5 cellular contexts compared by ENCODE assay signal in genomic region chrX:52966993-52967738, GRCh38. TPM values are rescaled to one million over a fixed set of nuclear protein-coding genes. Genes with fewer than 3 reads are reported as not detected.
A peak's percentile ranks its signal among the peaks of the same experiment; 100 is the strongest.
DNase-seq lines count a peak whose midpoint lies in the region; ATAC-seq, FAIRE-seq and TF ChIP-seq lines count a peak whose summit lies in the region.
"Not testable (repeated sequence)": the region's sequence is repeated elsewhere in the genome, so short reads cannot be mapped to it uniquely, and the experiment has no call there.

No MANE protein-coding gene starts in this region.

- CTCF ChIA-PET in K562 (lab: Yijun Ruan, JAX; ENCODE audit: low intra/inter-chr PET ratio) = not testable (repeated sequence)

- TF ChIP-seq EP300 in K562 (IDR thresholded peaks at IDR 0.05; ENCODE audit: low read length) = not testable (repeated sequence)

- not testable (repeated sequence) for H4K20me1 ChIP-seq in K562 (replicated peaks; ENCODE audit: control insufficient read depth, insufficient read depth, low read length)

- DNase-seq in K562 (ENCODE audit: extremely low read depth in 1 of 4, low spot score in 3 of 4); Right ventricle myocardium inferior (ENCODE audit: missing footprints); heart left ventricle; left cardiac atrium; right cardiac atrium: not testable (repeated sequence)

- intact Hi-C loops in K562 (cut with micrococcal nuclease); Right ventricle myocardium inferior (cut with DNase I); heart left ventricle (cut with DNase I); left cardiac atrium (cut with DNase I); right cardiac atrium (cut with DNase I): not testable (repeated sequence)

- ATAC-seq in K562 = peak; percentile 55; the same call in 2 of the 3 replicates
- peak; percentile 31 for ATAC-seq in Right ventricle myocardium inferior
- peak in 3 of 4 donors; percentile 58 to 75 (median 65) for ATAC-seq in heart left ventricle
- peak; percentile 43 to 60 for ATAC-seq in left cardiac atrium
- peak; percentile 57 to 58 for ATAC-seq in right cardiac atrium

- H3K9ac ChIP-seq in K562 (ENCODE audit: insufficient read depth in 1 of 2, low read depth in 2 of 2, low read length in 2 of 2) = not testable (repeated sequence)

- in situ Hi-C loops in K562 (cut with MboI) = not testable (repeated sequence)

- peak; percentile 84 for FAIRE-seq in K562 (lab: Jason Lieb, UNC)

- BruUV-seq in K562 (replicated peaks; lab: Mats Ljungman, UMichigan) = not testable (repeated sequence)

- H3K4me3 ChIP-seq in K562; heart left ventricle; right cardiac atrium (ENCODE audit: low read length): not testable (repeated sequence)

- H2AFZ ChIP-seq in K562 (ENCODE audit: low read depth, low read length) = not testable (repeated sequence)

- not testable (repeated sequence) for H3K27ac ChIP-seq in K562 (ENCODE audit: extremely low read depth, low read depth, low read length); heart left ventricle; right cardiac atrium (ENCODE audit: low read length)

- TF ChIP-seq RAD21 in K562 (CRISPR knock-in tag; conservative IDR thresholded peaks at IDR 0.05 in 1 of 2, IDR thresholded peaks at IDR 0.05 in 1 of 2) = not testable (repeated sequence)

- H3K9me1 ChIP-seq in K562 (ENCODE audit: control insufficient read depth, insufficient read depth, low read length) = not testable (repeated sequence)

- WGBS in K562 (ENCODE audit: insufficient coverage, low coverage, missing lambda C conversion rate) = no CpG with 5 or more reads among the region's 16 CpGs
- no CpG with 5 or more reads among the region's 16 CpGs for WGBS in heart left ventricle, 4 donors
- no CpG with 5 or more reads among the region's 16 CpGs for WGBS in right cardiac atrium

- H3K4me2 ChIP-seq in K562 (ENCODE audit: insufficient read depth, low read length) = not testable (repeated sequence)

- not testable (repeated sequence) for H3K27me3 ChIP-seq in K562 (ENCODE audit: control insufficient read depth in 2 of 2, insufficient read depth in 2 of 2, low read length in 2 of 2); heart left ventricle; right cardiac atrium (ENCODE audit: control insufficient read depth, insufficient read depth)

- not testable (repeated sequence) for H3K36me3 ChIP-seq in K562 (ENCODE audit: control insufficient read depth, insufficient read depth, low read length); heart left ventricle

- not testable (repeated sequence) for TF ChIP-seq POLR2A in K562 (conservative IDR thresholded peaks at IDR 0.05); heart left ventricle (IDR thresholded peaks at IDR 0.05)

- TF ChIP-seq CTCF in K562 (IDR thresholded peaks at IDR 0.05 in 2 of 3, conservative IDR thresholded peaks at IDR 0.05 in 1 of 3; ENCODE audit: insufficient read depth in 2 of 3, low read depth in 1 of 3, low read length in 3 of 3); heart left ventricle (IDR thresholded peaks at IDR 0.05): not testable (repeated sequence)

- H3K79me2 ChIP-seq in K562 (ENCODE audit: control insufficient read depth, insufficient read depth, low read length) = not testable (repeated sequence)

- H3K4me1 ChIP-seq in K562 (replicated peaks in 1 of 2; ENCODE audit: control insufficient read depth in 2 of 2, insufficient read depth in 2 of 2, low read length in 2 of 2); heart left ventricle; right cardiac atrium (ENCODE audit: control insufficient read depth, insufficient read depth, low read length): not testable (repeated sequence)

- H3K9me3 ChIP-seq in K562 (replicated peaks; ENCODE audit: control insufficient read depth, insufficient read depth, low read depth, low read length); heart left ventricle; right cardiac atrium (ENCODE audit: control insufficient read depth, low read length): not testable (repeated sequence)

- POLR2A ChIA-PET in K562 (lab: Yijun Ruan, JAX) = not testable (repeated sequence)

RNA-seq across cellular contexts. Expression of gene FAM156A, which starts 8.8 kb away (rescaled TPM):
- 56.1 and 59.3 TPM in 2 replicates for total RNA-seq in K562 (2011; cell fraction: chromatin; rRNA removed; ENCODE audit: low replicate concordance)
- 16.8 and 19.7 TPM in 2 replicates for total RNA-seq in K562 (2011; cell fraction: nucleolus; rRNA removed)
- total RNA-seq in K562 (2011; cell fraction: nucleoplasm; rRNA removed) = 34.2 and 51.3 TPM in 2 replicates
- total RNA-seq in K562 (2014; rRNA removed) (8.2 and 8.6 TPM in 2 replicates), K562 (2014; rRNA removed; fragmentation: Illumina TruSeq; extraction: Trizol) (7.2 and 9.0 TPM in 2 replicates), K562 (2015; rRNA removed; fragmentation: Illumina TruSeq; extraction: Trizol) (6.6 and 8.8 TPM in 2 replicates), K562 (2021) (14.5 and 14.8 TPM in 2 replicates), Right ventricle myocardium inferior (7.3 TPM), heart left ventricle (1 to 10 TPM; 3.6 to 8.7 (median 7.0) TPM), left cardiac atrium (10 to 100 TPM in 1 of 2 donors, 1 to 10 TPM in 1; 9.9 to 14.2 TPM), right cardiac atrium (10 to 100 TPM in 3 of 4 donors, 1 to 10 TPM in 1; 9.3 to 17.9 (median 12.9) TPM)
- polyA plus RNA-seq in K562 (2011; rRNA removed) (20.3 and 20.6 TPM in 2 replicates), K562 (2014; fragmentation: Illumina TruSeq; extraction: Trizol) (13.2 and 13.4 TPM in 2 replicates), K562 (2014; fragmentation: Nextera tagmentation; extraction: Ambion mirVana) (1 to 10 TPM; 1.9 to 2.9 TPM), K562 (2014; rRNA removed) (16.7 and 20.3 TPM in 2 replicates), heart left ventricle (10 to 100 TPM in 1 of 2 donors, 1 to 10 TPM in 1; 6.5 to 12.9 TPM), right cardiac atrium (8.2 TPM)
- 18.9 and 20.6 TPM in 2 replicates for polyA plus RNA-seq in K562 (2011; cell fraction: cytosol; rRNA removed)
- 92.9 and 126 TPM in 2 replicates for polyA plus RNA-seq in K562 (2011; cell fraction: nucleus; rRNA removed)
- polyA plus RNA-seq in K562 (2012) = 19.4 and 25.5 TPM in 2 replicates
- polyA minus RNA-seq in K562 (2011; rRNA and poly(A)+ RNA removed) = 5.1 and 6.9 TPM in 2 replicates
- 2.9 and 6.2 TPM in 2 replicates for polyA minus RNA-seq in K562 (2011; cell fraction: cytosol; rRNA and poly(A)+ RNA removed)
- polyA minus RNA-seq in K562 (2011; cell fraction: nucleus; rRNA and poly(A)+ RNA removed) = 10.5 and 12.1 TPM in 2 replicates
